In the genomic region with DNA sequence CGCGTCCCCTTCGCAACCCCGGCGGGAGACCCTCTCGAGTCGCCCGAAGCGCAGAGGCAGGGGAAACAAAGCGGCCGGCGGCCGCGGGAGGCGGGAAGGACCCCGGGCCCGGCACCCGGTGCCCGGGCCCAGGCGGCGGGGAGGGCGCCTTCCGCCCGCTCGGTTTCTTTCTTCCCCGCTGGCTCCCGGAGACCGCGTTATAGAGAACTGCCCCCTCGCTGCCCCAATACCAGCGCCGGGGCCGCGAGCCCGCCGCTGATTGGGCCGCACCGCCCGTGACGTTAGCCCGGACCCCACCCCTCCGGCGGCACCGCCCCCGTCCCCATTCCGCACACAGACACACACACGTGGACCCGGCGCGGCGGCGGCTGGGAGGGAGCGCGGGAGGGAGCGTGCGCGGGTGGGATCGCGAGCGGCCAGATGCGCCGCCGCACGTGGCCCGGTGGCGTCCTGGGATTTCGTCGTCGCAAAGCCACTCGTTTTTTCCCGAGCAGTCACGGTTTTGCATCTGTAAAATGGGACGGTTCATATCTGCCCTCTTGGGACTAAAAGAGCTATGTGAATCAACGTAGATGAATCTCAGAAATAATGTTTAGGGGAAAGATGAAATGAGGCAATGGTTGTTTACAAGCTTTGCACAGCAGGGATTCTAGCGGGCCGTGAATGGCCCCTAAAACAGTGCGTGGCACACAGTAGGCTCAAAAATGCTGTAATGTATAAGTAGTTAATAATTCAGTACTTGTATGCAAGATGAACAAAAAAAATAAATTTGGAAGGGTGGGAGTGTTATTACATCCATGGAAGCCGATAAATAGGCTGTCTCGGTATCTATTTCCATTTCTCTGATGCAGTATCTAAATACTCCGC, we compare ENCODE assay signal across 1 cellular context.
TF ChIP-seq lines count a peak whose summit lies in the region.

Gene EPOP, minus strand, starts transcription at position 209 of the 867 bp plus-strand sequence. CDS start 462 bp downstream, outside the sequence.

TF ChIP-seq in WTC11, 78 proteins besides CTCF, POLR2A, EP300 and RAD21 (continued from another document):
- TF ChIP-seq JUN (CRISPR knock-in tag; IDR thresholded peaks at IDR 0.05) (no peak), ATF2 (CRISPR knock-in tag; IDR thresholded peaks at IDR 0.05; ENCODE audit: borderline replicate concordance, low read depth) (no peak), PREB (CRISPR knock-in tag; IDR thresholded peaks at IDR 0.05; ENCODE audit: borderline replicate concordance) (no peak), NFYB (CRISPR knock-in tag; conservative IDR thresholded peaks at IDR 0.05; ENCODE audit: low read depth) (0 out of 2 replicates have a peak, but pooled peaks have one; percentile 35), MAX (CRISPR knock-in tag; IDR thresholded peaks at IDR 0.05) (peak; percentile 82), FOXK1 (CRISPR knock-in tag; IDR thresholded peaks at IDR 0.05) (0 out of 2 replicates have a peak, but pooled peaks have one; percentile 59)
- TF ChIP-seq, protein P1, sequence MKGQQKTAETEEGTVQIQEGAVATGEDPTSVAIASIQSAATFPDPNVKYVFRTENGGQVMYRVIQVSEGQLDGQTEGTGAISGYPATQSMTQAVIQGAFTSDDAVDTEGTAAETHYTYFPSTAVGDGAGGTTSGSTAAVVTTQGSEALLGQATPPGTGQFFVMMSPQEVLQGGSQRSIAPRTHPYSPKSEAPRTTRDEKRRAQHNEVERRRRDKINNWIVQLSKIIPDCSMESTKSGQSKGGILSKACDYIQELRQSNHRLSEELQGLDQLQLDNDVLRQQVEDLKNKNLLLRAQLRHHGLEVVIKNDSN (CRISPR knock-in tag; IDR thresholded peaks at IDR 0.05): peak; percentile 59; the same call in 1 of the 2 replicates
- TF ChIP-seq, protein P2, sequence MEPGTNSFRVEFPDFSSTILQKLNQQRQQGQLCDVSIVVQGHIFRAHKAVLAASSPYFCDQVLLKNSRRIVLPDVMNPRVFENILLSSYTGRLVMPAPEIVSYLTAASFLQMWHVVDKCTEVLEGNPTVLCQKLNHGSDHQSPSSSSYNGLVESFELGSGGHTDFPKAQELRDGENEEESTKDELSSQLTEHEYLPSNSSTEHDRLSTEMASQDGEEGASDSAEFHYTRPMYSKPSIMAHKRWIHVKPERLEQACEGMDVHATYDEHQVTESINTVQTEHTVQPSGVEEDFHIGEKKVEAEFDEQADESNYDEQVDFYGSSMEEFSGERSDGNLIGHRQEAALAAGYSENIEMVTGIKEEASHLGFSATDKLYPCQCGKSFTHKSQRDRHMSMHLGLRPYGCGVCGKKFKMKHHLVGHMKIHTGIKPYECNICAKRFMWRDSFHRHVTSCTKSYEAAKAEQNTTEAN (CRISPR knock-in tag; IDR thresholded peaks at IDR 0.05): 0 out of 2 replicates have a peak, but pooled peaks have one; percentile 15
- TF ChIP-seq, protein P3, sequence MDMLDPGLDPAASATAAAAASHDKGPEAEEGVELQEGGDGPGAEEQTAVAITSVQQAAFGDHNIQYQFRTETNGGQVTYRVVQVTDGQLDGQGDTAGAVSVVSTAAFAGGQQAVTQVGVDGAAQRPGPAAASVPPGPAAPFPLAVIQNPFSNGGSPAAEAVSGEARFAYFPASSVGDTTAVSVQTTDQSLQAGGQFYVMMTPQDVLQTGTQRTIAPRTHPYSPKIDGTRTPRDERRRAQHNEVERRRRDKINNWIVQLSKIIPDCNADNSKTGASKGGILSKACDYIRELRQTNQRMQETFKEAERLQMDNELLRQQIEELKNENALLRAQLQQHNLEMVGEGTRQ (CRISPR knock-in tag; IDR thresholded peaks at IDR 0.05): peak; percentile 63; the same call in 1 of the 2 replicates
- TF ChIP-seq, protein P4, sequence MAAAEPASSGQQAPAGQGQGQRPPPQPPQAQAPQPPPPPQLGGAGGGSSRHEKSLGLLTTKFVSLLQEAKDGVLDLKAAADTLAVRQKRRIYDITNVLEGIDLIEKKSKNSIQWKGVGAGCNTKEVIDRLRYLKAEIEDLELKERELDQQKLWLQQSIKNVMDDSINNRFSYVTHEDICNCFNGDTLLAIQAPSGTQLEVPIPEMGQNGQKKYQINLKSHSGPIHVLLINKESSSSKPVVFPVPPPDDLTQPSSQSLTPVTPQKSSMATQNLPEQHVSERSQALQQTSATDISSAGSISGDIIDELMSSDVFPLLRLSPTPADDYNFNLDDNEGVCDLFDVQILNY (CRISPR knock-in tag; IDR thresholded peaks at IDR 0.05): peak; percentile 46; the same call in 1 of the 2 replicates
